In the genomic region with DNA sequence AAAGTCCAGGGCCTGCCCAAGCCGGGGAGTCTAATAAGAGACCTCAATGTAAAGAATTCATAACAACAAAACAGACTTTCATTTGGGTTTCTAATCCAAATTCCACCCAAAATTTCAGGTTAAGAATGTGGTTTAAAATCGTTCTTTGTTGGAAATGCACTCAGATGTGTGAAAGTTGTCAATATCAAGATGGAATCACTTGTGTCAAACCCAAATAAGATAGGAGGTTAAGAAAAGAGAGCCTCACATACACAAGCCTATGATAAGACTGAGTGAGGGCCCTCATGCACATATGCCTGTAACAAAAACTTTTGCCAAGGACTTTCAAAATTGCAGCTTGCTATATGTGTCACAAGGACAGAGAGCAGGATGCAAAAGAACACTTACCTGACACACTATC, we compare ENCODE assay signal across 8 cellular contexts.
"Had no signal": no experiment of that assay in that cellular context is flagged by ENCODE, and none has a peak within 500 bp of the region (broad histone marks: within the 10 kb centered on the region; RNA-seq: fewer than 3 reads in every experiment).

No MANE protein-coding gene starts in this region.

- H3K4me3 ChIP-seq: GM12878 had no signal

- DNase-seq: GDM1, GF-D8 had no signal

- FAIRE-seq: G401.6, GM12878, GM12891, GM12892, GM18507, GM19239 had no signal

- ATAC-seq: GM12878 had no signal
